ENCODE assay signal across 1 cellular context in the genomic region with DNA sequence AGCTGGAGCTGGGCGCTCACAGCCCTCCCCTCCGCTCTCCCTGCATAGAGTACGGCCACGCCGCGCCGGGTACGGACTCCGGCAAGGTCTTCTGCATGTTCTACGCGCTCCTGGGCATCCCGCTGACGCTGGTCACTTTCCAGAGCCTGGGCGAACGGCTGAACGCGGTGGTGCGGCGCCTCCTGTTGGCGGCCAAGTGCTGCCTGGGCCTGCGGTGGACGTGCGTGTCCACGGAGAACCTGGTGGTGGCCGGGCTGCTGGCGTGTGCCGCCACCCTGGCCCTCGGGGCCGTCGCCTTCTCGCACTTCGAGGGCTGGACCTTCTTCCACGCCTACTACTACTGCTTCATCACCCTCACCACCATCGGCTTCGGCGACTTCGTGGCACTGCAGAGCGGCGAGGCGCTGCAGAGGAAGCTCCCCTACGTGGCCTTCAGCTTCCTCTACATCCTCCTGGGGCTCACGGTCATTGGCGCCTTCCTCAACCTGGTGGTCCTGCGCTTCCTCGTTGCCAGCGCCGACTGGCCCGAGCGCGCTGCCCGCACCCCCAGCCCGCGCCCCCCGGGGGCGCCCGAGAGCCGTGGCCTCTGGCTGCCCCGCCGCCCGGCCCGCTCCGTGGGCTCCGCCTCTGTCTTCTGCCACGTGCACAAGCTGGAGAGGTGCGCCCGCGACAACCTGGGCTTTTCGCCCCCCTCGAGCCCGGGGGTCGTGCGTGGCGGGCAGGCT.
TF ChIP-seq lines count a peak whose summit lies in the region.

No MANE protein-coding gene starts in this region.

TF ChIP-seq in HepG2, 621 proteins besides CTCF, POLR2A, EP300 and RAD21 (continued from another document and continues in another):
- TF ChIP-seq, protein P1, sequence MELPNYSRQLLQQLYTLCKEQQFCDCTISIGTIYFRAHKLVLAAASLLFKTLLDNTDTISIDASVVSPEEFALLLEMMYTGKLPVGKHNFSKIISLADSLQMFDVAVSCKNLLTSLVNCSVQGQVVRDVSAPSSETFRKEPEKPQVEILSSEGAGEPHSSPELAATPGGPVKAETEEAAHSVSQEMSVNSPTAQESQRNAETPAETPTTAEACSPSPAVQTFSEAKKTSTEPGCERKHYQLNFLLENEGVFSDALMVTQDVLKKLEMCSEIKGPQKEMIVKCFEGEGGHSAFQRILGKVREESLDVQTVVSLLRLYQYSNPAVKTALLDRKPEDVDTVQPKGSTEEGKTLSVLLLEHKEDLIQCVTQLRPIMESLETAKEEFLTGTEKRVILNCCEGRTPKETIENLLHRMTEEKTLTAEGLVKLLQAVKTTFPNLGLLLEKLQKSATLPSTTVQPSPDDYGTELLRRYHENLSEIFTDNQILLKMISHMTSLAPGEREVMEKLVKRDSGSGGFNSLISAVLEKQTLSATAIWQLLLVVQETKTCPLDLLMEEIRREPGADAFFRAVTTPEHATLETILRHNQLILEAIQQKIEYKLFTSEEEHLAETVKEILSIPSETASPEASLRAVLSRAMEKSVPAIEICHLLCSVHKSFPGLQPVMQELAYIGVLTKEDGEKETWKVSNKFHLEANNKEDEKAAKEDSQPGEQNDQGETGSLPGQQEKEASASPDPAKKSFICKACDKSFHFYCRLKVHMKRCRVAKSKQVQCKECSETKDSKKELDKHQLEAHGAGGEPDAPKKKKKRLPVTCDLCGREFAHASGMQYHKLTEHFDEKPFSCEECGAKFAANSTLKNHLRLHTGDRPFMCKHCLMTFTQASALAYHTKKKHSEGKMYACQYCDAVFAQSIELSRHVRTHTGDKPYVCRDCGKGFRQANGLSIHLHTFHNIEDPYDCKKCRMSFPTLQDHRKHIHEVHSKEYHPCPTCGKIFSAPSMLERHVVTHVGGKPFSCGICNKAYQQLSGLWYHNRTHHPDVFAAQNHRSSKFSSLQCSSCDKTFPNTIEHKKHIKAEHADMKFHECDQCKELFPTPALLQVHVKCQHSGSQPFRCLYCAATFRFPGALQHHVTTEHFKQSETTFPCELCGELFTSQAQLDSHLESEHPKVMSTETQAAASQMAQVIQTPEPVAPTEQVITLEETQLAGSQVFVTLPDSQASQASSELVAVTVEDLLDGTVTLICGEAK (IDR thresholded peaks at IDR 0.05): no peak
- TF ChIP-seq, protein P1 (CRISPR knock-in tag; IDR thresholded peaks at IDR 0.05): no peak
- no peak for TF ChIP-seq MIER2 (CRISPR knock-in tag; IDR thresholded peaks at IDR 0.05)
- TF ChIP-seq FUBP1 (CRISPR knock-in tag; IDR thresholded peaks at IDR 0.05; ENCODE audit: borderline replicate concordance): no peak
- no peak for TF ChIP-seq ZNF17 (CRISPR knock-in tag; IDR thresholded peaks at IDR 0.05)
- TF ChIP-seq NAIF1 (CRISPR knock-in tag; IDR thresholded peaks at IDR 0.05; ENCODE audit: borderline replicate concordance): no peak
- 0 out of 2 replicates have a peak, but pooled peaks have one; percentile 24 for TF ChIP-seq ZNF776 (CRISPR knock-in tag; IDR thresholded peaks at IDR 0.05)
- no peak for TF ChIP-seq MEIS1 (CRISPR knock-in tag; IDR thresholded peaks at IDR 0.05; ENCODE audit: borderline replicate concordance)
- no peak for TF ChIP-seq HOXA7 (CRISPR knock-in tag; IDR thresholded peaks at IDR 0.05)
- TF ChIP-seq ZNF761 (CRISPR knock-in tag; conservative IDR thresholded peaks at IDR 0.05): no peak
- peak; percentile 44; the same call in 1 of the 2 replicates for TF ChIP-seq IRX3 (CRISPR knock-in tag; IDR thresholded peaks at IDR 0.05; ENCODE audit: borderline replicate concordance, low read depth)
- TF ChIP-seq MTA1 (CRISPR knock-in tag; IDR thresholded peaks at IDR 0.05; ENCODE audit: borderline replicate concordance): peak; percentile 55; the same call in 1 of the 2 replicates
- TF ChIP-seq SRF (IDR thresholded peaks at IDR 0.05; ENCODE audit: low read depth, low read length): no peak
- TF ChIP-seq MAFG (CRISPR knock-in tag; IDR thresholded peaks at IDR 0.05): no peak
- TF ChIP-seq NCOA1 (CRISPR knock-in tag; IDR thresholded peaks at IDR 0.05): no peak
- TF ChIP-seq GLI4 (CRISPR knock-in tag; IDR thresholded peaks at IDR 0.05; ENCODE audit: borderline replicate concordance): no peak
- TF ChIP-seq REL (CRISPR knock-in tag; conservative IDR thresholded peaks at IDR 0.05): no peak
- TF ChIP-seq PHF5A (CRISPR knock-in tag; IDR thresholded peaks at IDR 0.05; ENCODE audit: low read depth, unreplicated experiment): no peak
- TF ChIP-seq NR2F6 (IDR thresholded peaks at IDR 0.05): no peak
- no peak for TF ChIP-seq NR2F6 (CRISPR knock-in tag; IDR thresholded peaks at IDR 0.05)
- no peak for TF ChIP-seq YEATS2 (CRISPR knock-in tag; IDR thresholded peaks at IDR 0.05; ENCODE audit: borderline replicate concordance)
- no peak for TF ChIP-seq ZNF800 (CRISPR knock-in tag; IDR thresholded peaks at IDR 0.05)
- no peak for TF ChIP-seq ZNF841 (CRISPR knock-in tag; IDR thresholded peaks at IDR 0.05; ENCODE audit: borderline replicate concordance)
- no peak for TF ChIP-seq NFYC (CRISPR knock-in tag; IDR thresholded peaks at IDR 0.05)
- TF ChIP-seq ZNF629 (CRISPR knock-in tag; conservative IDR thresholded peaks at IDR 0.05): no peak
- TF ChIP-seq ZNF687 (CRISPR knock-in tag; IDR thresholded peaks at IDR 0.05): peak; percentile 39; the same call in 1 of the 2 replicates
- no peak for TF ChIP-seq SIX4 (CRISPR knock-in tag; IDR thresholded peaks at IDR 0.05)
- no peak for TF ChIP-seq PRPF4 (IDR thresholded peaks at IDR 0.05; ENCODE audit: low read depth, low read length, poor library complexity, severe bottlenecking)
- no peak for TF ChIP-seq GATA4 (IDR thresholded peaks at IDR 0.05; ENCODE audit: borderline replicate concordance, low read depth)
- TF ChIP-seq ZBED4 (CRISPR knock-in tag; IDR thresholded peaks at IDR 0.05; ENCODE audit: borderline replicate concordance): no peak
- TF ChIP-seq ZNF296 (CRISPR knock-in tag; conservative IDR thresholded peaks at IDR 0.05): no peak
- TF ChIP-seq AHR (CRISPR knock-in tag; IDR thresholded peaks at IDR 0.05): no peak
- TF ChIP-seq ZNF446 (CRISPR knock-in tag; IDR thresholded peaks at IDR 0.05): no peak
- no peak for TF ChIP-seq ZZZ3 (CRISPR knock-in tag; IDR thresholded peaks at IDR 0.05; ENCODE audit: borderline replicate concordance)
- TF ChIP-seq ZNF224 (CRISPR knock-in tag; IDR thresholded peaks at IDR 0.05): no peak
- TF ChIP-seq EED (CRISPR knock-in tag; IDR thresholded peaks at IDR 0.05): 0 out of 2 replicates have a peak, but pooled peaks have one; percentile 14
